In the genomic region with DNA sequence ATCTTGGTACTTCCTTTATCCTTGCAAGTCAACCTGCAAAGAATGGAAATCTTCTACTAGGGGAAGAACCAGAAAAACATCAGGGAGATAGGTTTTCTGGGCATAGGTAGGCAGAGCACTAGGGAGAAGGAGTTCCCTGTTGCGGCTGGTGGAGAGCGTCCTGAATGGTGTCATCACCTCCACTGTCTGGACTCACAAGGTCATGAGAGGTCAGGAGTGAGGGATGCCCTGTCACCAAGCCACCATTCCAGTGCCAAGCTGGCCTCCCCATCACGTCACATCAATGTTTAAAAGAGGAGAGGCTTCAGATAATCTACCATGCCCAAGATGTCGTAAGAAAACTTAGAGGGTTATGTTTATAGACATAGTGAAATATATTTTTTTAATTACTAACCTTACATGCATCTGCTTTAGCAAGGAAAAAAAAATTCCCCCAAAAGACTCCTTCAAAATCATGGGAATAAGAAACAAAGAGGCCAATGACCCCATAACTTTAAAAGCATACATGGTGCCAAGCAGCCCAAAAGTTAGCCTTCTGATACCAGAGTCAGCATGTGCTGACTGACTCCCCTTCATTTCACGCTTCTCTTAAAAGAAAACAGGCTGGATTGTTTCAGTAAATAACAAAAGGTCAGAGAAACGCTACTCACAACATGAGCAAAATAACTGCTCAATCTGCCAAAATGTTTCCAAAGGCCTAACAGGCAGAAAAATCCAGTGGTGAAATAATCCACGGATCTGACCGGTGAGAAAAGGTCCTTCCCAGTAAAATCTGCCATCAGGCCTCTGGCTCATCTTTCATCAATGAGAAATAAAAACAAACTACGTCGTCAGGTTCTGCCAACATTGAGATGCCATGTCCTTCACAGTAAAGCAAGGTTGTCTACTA, we compare ENCODE assay signal across 32 cellular contexts.
DNase-seq lines count a peak whose midpoint lies in the region; ATAC-seq and TF ChIP-seq lines count a peak whose summit lies in the region.
"Had no signal": no experiment of that assay in that cellular context is flagged by ENCODE, and none has a peak within 500 bp of the region (broad histone marks: within the 10 kb centered on the region; RNA-seq: fewer than 3 reads in every experiment).

No MANE protein-coding gene starts in this region.

- ATAC-seq in GM18858 (IDR thresholded peaks at IDR 0.05; ENCODE audit: unreplicated experiment) = no peak
- ATAC-seq: activated naive CD4-positive, alpha-beta T cell treated with anti-CD3 and anti-CD28 coated beads, Interleukin-2, amount 50 U/mL, for 72 hours; HepG2; lower lobe of right lung; naive thymus-derived CD4-positive, alpha-beta T cell had no signal

- H3K4me1 Mint-ChIP-seq in activated naive CD4-positive, alpha-beta T cell treated with anti-CD3 and anti-CD28 coated beads, Interleukin-2, amount 50 U/mL, for 24 hours = peaks cover 73% of the 10 kb centered on the region

- H3K9me3 ChIP-seq in ovary = no peaks in the 10 kb centered on the region
- no peaks in the 10 kb centered on the region for H3K9me3 ChIP-seq in tibial artery
- H3K9me3 ChIP-seq: ascending aorta, lower lobe of right lung, transverse colon had no signal

- no peak for DNase-seq in activated naive CD4-positive, alpha-beta T cell (lab: John Stamatoyannopoulos, UW)
- DNase-seq in coronary artery (ENCODE audit: low spot score) = no peak
- peak; percentile 43 to 63 (median 56) for DNase-seq in ovary
- DNase-seq in tibial artery = no peak
- no peak for DNase-seq in NCI-H2227 treated with DMSO at 0.1 percent for 48 hours (lab: John Stamatoyannopoulos, UW)
- DNase-seq in CD1c-positive myeloid dendritic cell (ENCODE audit: extremely low spot score) = no peak
- DNase-seq: 8988T; activated CD4-positive, alpha-beta memory T cell treated with anti-CD3 and anti-CD28 coated beads for 36 hours; activated CD4-positive, CD25-positive, alpha-beta regulatory T cell treated with anti-CD3 and anti-CD28 coated beads, Interleukin-2, amount 50 U/mL, for 72 hours; Calu3; caudate nucleus; CD4-positive, CD25-positive, alpha-beta regulatory T cell; cortex of kidney; DMS79 treated with DMSO at 0.1 percent for 48 hours; effector memory CD4-positive, alpha-beta T cell; foreskin fibroblast; GM23248; lower lobe of right lung; midbrain; naive thymus-derived CD4-positive, alpha-beta T cell; NCI-H1417 treated with DMSO at 0.1 percent for 48 hours; NCI-H2081; NCI-H69; nucleus accumbens; SHP77 treated with DMSO at 0.1 percent for 48 hours; stimulated activated naive CD4-positive, alpha-beta T cell; transverse colon had no signal

- H3K27me3 Mint-ChIP-seq in activated naive CD4-positive, alpha-beta T cell treated with anti-CD3 and anti-CD28 coated beads, Interleukin-2, amount 50 U/mL, for 24 hours = no peaks in the 10 kb centered on the region
- H3K27me3 Mint-ChIP-seq: activated CD4-positive, alpha-beta memory T cell treated with anti-CD3 and anti-CD28 coated beads for 36 hours; CD4-positive, CD25-positive, alpha-beta regulatory T cell; naive thymus-derived CD4-positive, alpha-beta T cell had no signal

- H3K9me3 Mint-ChIP-seq in activated naive CD4-positive, alpha-beta T cell treated with anti-CD3 and anti-CD28 coated beads, Interleukin-2, amount 50 U/mL, for 24 hours = peaks cover 14% of the 10 kb centered on the region
- H3K9me3 Mint-ChIP-seq: activated CD4-positive, alpha-beta memory T cell treated with anti-CD3 and anti-CD28 coated beads for 36 hours had no signal

- H3K4me3 ChIP-seq in coronary artery (no peak overlapping the region), ovary (no peak overlapping the region), tibial artery (no peak overlapping the region)
- H3K4me3 ChIP-seq: ascending aorta, GM23248, lower lobe of right lung, transverse colon had no signal

- TF ChIP-seq CTCF in coronary artery (IDR thresholded peaks at IDR 0.05) (no peak), ovary (IDR thresholded peaks at IDR 0.05) (no peak), tibial artery (IDR thresholded peaks at IDR 0.05) (no peak)

- H3K36me3 Mint-ChIP-seq in activated naive CD4-positive, alpha-beta T cell treated with anti-CD3 and anti-CD28 coated beads, Interleukin-2, amount 50 U/mL, for 24 hours = peaks cover 21% of the 10 kb centered on the region

- no peak for TF ChIP-seq EP300 in ovary (IDR thresholded peaks at IDR 0.05)

- H3K4me1 ChIP-seq in ovary (ENCODE audit: insufficient read depth) (peaks cover 27% of the 10 kb centered on the region), tibial artery (peaks cover 0 to 14% (median 6%) of the 10 kb centered on the region in 4 donors)

- H3K4me3 Mint-ChIP-seq in activated naive CD4-positive, alpha-beta T cell treated with anti-CD3 and anti-CD28 coated beads, Interleukin-2, amount 50 U/mL, for 24 hours = no peak overlapping the region
- H3K4me3 Mint-ChIP-seq: activated CD4-positive, alpha-beta memory T cell treated with anti-CD3 and anti-CD28 coated beads for 36 hours; CD4-positive, CD25-positive, alpha-beta regulatory T cell; naive thymus-derived CD4-positive, alpha-beta T cell had no signal

- intact Hi-C loops in ovary (cut with DNase I) (loop anchor here in 1 of 4 donors (10.0 kb wide), 1 partner anchor 103 kb away; no protein-coding TSS in a partner anchor), tibial artery (cut with DNase I; ENCODE audit: low total_unique reads) (no loop called here)

- H3K27ac ChIP-seq in coronary artery = peak overlapping the region; percentile 2 to 68
- peak overlapping the region; percentile 9 to 82 for H3K27ac ChIP-seq in ovary
- H3K27ac ChIP-seq in tibial artery = peak overlapping the region; percentile 31 to 47
- H3K27ac ChIP-seq: ascending aorta, GM23248, lower lobe of right lung had no signal

- WGBS in ovary, 3 donors = 13 to 23% (median 23%) methylated on average over 10 of the region's 10 CpGs

- H3K36me3 ChIP-seq in ovary (no peaks in the 10 kb centered on the region), tibial artery (no peaks in the 10 kb centered on the region)
- H3K36me3 ChIP-seq: ascending aorta, lower lobe of right lung, transverse colon had no signal

- H3K27me3 ChIP-seq in ovary = no peaks in the 10 kb centered on the region
- no peaks in the 10 kb centered on the region for H3K27me3 ChIP-seq in tibial artery
- H3K27me3 ChIP-seq: ascending aorta, transverse colon had no signal

- H3K27ac Mint-ChIP-seq in activated naive CD4-positive, alpha-beta T cell treated with anti-CD3 and anti-CD28 coated beads, Interleukin-2, amount 50 U/mL, for 24 hours = peak overlapping the region; percentile 51
- H3K27ac Mint-ChIP-seq: activated CD4-positive, alpha-beta memory T cell treated with anti-CD3 and anti-CD28 coated beads for 36 hours; activated naive CD4-positive, alpha-beta T cell treated with anti-CD3 and anti-CD28 coated beads, Interleukin-2, amount 50 U/mL, for 72 hours had no signal

- no peak for TF ChIP-seq POLR2A in ovary (IDR thresholded peaks at IDR 0.05)

Comparison
In these comparisons a context has a peak if more than half of its experiments do, and no peak if none do; other contexts are left out.
1. DNase-seq: peak in ovary (5 of 5); none in activated naive CD4-positive, alpha-beta T cell (0 of 4), coronary artery (single experiment), tibial artery (0 of 2), NCI-H2227 treated with DMSO at 0.1 percent for 48 hours (single experiment) and CD1c-positive myeloid dendritic cell (single experiment).
2. Peak in every context shown above with its lines, with median percentiles within 50 percentile points of each other: H3K27ac ChIP-seq.